ENCODE assay signal across 1 cellular context in the genomic region with DNA sequence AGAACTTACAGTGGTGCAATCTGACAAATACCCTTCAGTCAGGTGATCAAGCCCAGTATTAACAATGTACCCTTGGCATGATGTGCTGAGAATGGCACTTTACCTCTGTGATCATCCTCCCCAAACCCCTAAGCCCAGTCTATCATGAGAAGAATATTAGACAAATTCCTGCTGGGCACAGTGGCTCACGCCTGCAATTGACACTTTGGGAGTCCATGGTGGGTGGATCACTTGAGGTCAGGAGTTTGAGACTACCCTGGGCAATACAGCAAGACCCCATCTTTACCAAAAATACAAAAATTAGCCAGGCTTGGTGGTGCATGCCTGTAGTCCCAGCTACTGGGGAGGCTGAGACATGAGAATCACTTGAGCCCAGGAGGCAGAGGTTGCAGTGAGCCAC.
TF ChIP-seq lines count a peak whose summit lies in the region.

No MANE protein-coding gene starts in this region.

TF ChIP-seq in HepG2, 621 proteins besides CTCF, POLR2A, EP300 and RAD21:
- peak; percentile 63; the same call in 1 of the 2 replicates for TF ChIP-seq ZNF121 (CRISPR knock-in tag; IDR thresholded peaks at IDR 0.05)
- TF ChIP-seq MAFK (conservative IDR thresholded peaks at IDR 0.05 in 1 of 2, IDR thresholded peaks at IDR 0.05 in 1 of 2; ENCODE audit: low read length in 2 of 2): peak in 1 of 2 experiments; percentile 4; a peak in 1 of 4 replicates
- no peak for TF ChIP-seq ZNF841 (CRISPR knock-in tag; IDR thresholded peaks at IDR 0.05; ENCODE audit: borderline replicate concordance)
- no peak for TF ChIP-seq ZNF234 (CRISPR knock-in tag; conservative IDR thresholded peaks at IDR 0.05)
